ENCODE assay signal across 11 cellular contexts in the genomic region with DNA sequence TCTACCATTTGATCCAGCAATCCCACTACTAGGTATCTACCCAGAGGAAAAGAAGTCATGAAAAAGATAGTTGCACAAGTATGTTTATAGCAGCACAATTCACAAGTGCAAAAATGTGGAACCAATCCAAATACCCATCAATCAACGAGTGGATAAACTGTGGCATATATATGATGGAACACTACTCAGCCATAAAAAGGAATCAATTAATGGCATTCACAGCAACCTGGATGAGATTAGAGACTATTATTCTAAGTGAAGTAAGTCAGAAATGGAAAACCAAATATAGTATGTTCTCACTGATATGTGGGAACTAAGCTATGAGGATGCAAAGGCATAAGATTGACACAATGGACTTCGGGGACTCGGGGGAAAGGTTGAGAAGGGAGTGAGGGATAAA. TPM values are rescaled to one million over a fixed set of nuclear protein-coding genes. Genes with fewer than 3 reads are reported as not detected.
DNase-seq lines count a peak whose midpoint lies in the region; FAIRE-seq and TF ChIP-seq lines count a peak whose summit lies in the region.
"Not testable (repeated sequence)": the region's sequence is repeated elsewhere in the genome, so short reads cannot be mapped to it uniquely, and the experiment has no call there.
"Had no signal": no experiment of that assay in that cellular context is flagged by ENCODE, and none has a peak within 500 bp of the region (broad histone marks: within the 10 kb centered on the region; RNA-seq: fewer than 3 reads in every experiment).

No MANE protein-coding gene starts in this region.

- H4K20me1 ChIP-seq in Karpas-422 (ENCODE audit: insufficient read depth, low read depth, low read length): not testable (repeated sequence)

- not testable (repeated sequence) for H3K9me3 ChIP-seq in Karpas-422 (ENCODE audit: low read length); endocrine pancreas (ENCODE audit: control insufficient read depth, low read length); left ventricle myocardium inferior (replicated peaks)

- H3K9me3 Mint-ChIP-seq in activated naive CD8-positive, alpha-beta T cell (ENCODE audit: low read depth): not testable (repeated sequence)
- peaks cover 25% of the 10 kb centered on the region for H3K9me3 Mint-ChIP-seq in nephron

- H3K27ac Mint-ChIP-seq in activated naive CD8-positive, alpha-beta T cell: not testable (repeated sequence)
- H3K27ac Mint-ChIP-seq in nephron: peak overlapping the region in 1 of 3 experiments; percentile 99

- H3K4me1 ChIP-seq in Karpas-422 (ENCODE audit: low read length) (peaks cover 10% of the 10 kb centered on the region; the same call in 1 of the 2 replicates), left ventricle myocardium inferior (peaks cover 12% of the 10 kb centered on the region)
- not testable (repeated sequence) for H3K4me1 ChIP-seq in endocrine pancreas (ENCODE audit: control insufficient read depth, insufficient read depth, low read length)

- intact Hi-C loops in left ventricle myocardium inferior (cut with micrococcal nuclease): not testable (repeated sequence)

- H3K4me3 ChIP-seq in Karpas-422 (ENCODE audit: low read length) (peak overlapping the region; percentile 83), endocrine pancreas (ENCODE audit: control insufficient read depth, insufficient read depth, low read length) (peak overlapping the region; percentile 93), left ventricle myocardium inferior (peak overlapping the region; percentile 85), skeletal muscle cell (ENCODE audit: low read depth, low read length) (peak overlapping the region; percentile 98)

- H3K4me1 Mint-ChIP-seq in activated naive CD8-positive, alpha-beta T cell (ENCODE audit: low read depth); nephron: not testable (repeated sequence)

- DNase-seq in H54 (ENCODE audit: insufficient read length, low spot score); Karpas-422; left ventricle myocardium inferior; skeletal muscle cell (ENCODE audit: low read depth): not testable (repeated sequence)

- peaks cover 55% of the 10 kb centered on the region for H3K79me2 ChIP-seq in Karpas-422 (ENCODE audit: low read length)

- peak; percentile 64 for FAIRE-seq in H54 (lab: Jason Lieb, UNC)

- not testable (repeated sequence) for H3K9me2 ChIP-seq in Karpas-422 (replicated peaks; ENCODE audit: insufficient read depth, low read length)

- H2AFZ ChIP-seq in Karpas-422 (ENCODE audit: low read length): not testable (repeated sequence)

- peak overlapping the region; percentile 96; the same call in 1 of the 2 replicates for H3K9ac ChIP-seq in Karpas-422 (ENCODE audit: low read length)
- H3K9ac ChIP-seq in endocrine pancreas (ENCODE audit: control insufficient read depth, insufficient read depth, low read length): not testable (repeated sequence)

- H3K27ac ChIP-seq in Karpas-422 (ENCODE audit: low read length); left ventricle myocardium inferior (replicated peaks): not testable (repeated sequence)

- H3K27me3 ChIP-seq in Karpas-422 (ENCODE audit: low read length); endocrine pancreas (ENCODE audit: control insufficient read depth, insufficient read depth, low read length); left ventricle myocardium inferior (ENCODE audit: low read depth): not testable (repeated sequence)

- not testable (repeated sequence) for H3K36me3 Mint-ChIP-seq in activated naive CD8-positive, alpha-beta T cell
- peaks cover 35% of the 10 kb centered on the region for H3K36me3 Mint-ChIP-seq in nephron (ENCODE audit: low read depth)

- TF ChIP-seq CTCF in left ventricle myocardium inferior (IDR thresholded peaks at IDR 0.05; ENCODE audit: borderline replicate concordance); nephron (IDR thresholded peaks at IDR 0.05; ENCODE audit: unreplicated experiment in 3 of 3): not testable (repeated sequence)

- H3K27me3 Mint-ChIP-seq in activated naive CD8-positive, alpha-beta T cell: peaks cover 38% of the 10 kb centered on the region
- H3K27me3 Mint-ChIP-seq in nephron (ENCODE audit: low read depth): not testable (repeated sequence)

- H3K4me2 ChIP-seq in Karpas-422 (ENCODE audit: low read depth, low read length, poor library complexity, severe bottlenecking): peak overlapping the region; percentile 100

- not testable (repeated sequence) for H3K36me3 ChIP-seq in Karpas-422 (ENCODE audit: insufficient read depth, low read length); endocrine pancreas (ENCODE audit: control insufficient read depth, insufficient read depth, low read length); left ventricle myocardium inferior

- not testable (repeated sequence) for TF ChIP-seq POLR2A in H54 (IDR thresholded peaks at IDR 0.05; ENCODE audit: low read depth, low read length)

- peak overlapping the region; percentile 3 for H3K4me3 Mint-ChIP-seq in activated naive CD8-positive, alpha-beta T cell
- peak overlapping the region; percentile 98 to 100 (median 99) for H3K4me3 Mint-ChIP-seq in nephron

RNA-seq across cellular contexts. Expression of a gene that starts 1.3 kb away (rescaled TPM):
- total RNA-seq in Karpas-422 (2014; rRNA removed; shearing (Covaris generic); ENCODE audit: low replicate concordance): 39.6 and 73.1 TPM in 2 replicates
- total RNA-seq in left ventricle myocardium inferior: 11.4 TPM
- total RNA-seq: CD8-positive, alpha-beta T cell had no signal

RNA-seq across cellular contexts. Expression of a gene that starts 38.0 kb away (rescaled TPM):
- total RNA-seq in Karpas-422 (2014; rRNA removed; shearing (Covaris generic); ENCODE audit: low replicate concordance): not detected in 2 replicates
- 2.0 TPM for total RNA-seq in left ventricle myocardium inferior
- total RNA-seq: CD8-positive, alpha-beta T cell; dermis blood vessel endothelial cell; G401; T-cell had no signal
